7 cellular contexts compared by ENCODE assay signal in the genomic region with DNA sequence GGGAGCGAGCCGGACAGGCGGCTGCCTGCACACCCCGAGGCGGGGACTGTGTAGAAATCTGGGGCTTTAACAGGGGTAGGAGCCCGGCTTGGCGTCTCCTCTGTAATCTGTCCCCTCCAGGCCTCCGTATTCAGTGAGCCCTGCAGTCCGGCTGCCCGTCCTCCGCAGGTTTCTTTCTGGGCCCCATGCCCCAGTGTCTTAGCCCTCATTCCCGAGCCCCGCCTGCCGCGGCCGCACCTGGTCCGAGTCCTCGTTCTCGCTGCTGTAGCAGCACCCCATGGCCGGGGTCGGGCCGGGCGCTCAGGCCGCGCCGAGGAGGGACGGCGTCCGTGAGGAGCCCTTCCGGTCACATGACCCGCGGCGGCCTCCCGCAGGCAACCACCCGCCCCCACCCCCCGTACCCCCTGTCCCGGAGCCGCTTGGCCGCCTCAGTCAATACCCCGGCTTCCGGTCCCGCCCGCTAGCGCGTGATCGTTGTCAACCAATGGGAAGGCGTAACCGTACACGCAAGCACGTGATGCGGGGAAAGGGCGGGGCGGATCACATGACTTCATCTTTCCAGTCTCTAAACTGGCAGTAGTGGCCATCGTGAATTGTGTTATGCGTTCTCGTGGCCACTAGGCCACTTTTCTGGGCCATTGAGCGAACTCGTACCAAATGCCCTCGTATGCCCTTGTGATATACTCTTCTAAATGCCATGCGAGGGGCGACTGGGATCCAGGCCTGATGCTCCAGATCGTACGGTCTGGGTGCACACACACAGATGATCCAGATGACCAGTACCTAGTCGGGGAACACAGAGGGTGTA. TPM values are rescaled to one million over a fixed set of nuclear protein-coding genes. Genes with fewer than 3 reads are reported as not detected.
DNase-seq lines count a peak whose midpoint lies in the region; ATAC-seq and TF ChIP-seq lines count a peak whose summit lies in the region.

TSS of gene LAMTOR1 (minus strand) at position 352 of the 808 bp plus-strand sequence. CDS start at position 279, 73 bp downstream.

- no peaks in the 10 kb centered on the region for H3K27me3 ChIP-seq in hepatocyte

- H3K27ac ChIP-seq in hepatocyte = peak within 1 kb of the TSS; percentile 97

- peak; percentile 28 for TF ChIP-seq CTCF in hepatocyte (IDR thresholded peaks at IDR 0.05; ENCODE audit: poor library complexity)

- no peaks in the 10 kb centered on the region for H3K9me3 ChIP-seq in hepatocyte (ENCODE audit: low read depth)

- no peaks in the 10 kb centered on the region for H4K20me1 ChIP-seq in hepatocyte (ENCODE audit: insufficient read depth, poor library complexity, severe bottlenecking)

- peak; percentile 89 for ATAC-seq in GM18502 (IDR thresholded peaks at IDR 0.05; ENCODE audit: poor library complexity, unreplicated experiment)
- peak; percentile 91 for ATAC-seq in HG02981 (IDR thresholded peaks at IDR 0.05; ENCODE audit: unreplicated experiment)

- H3K4me1 ChIP-seq in hepatocyte (ENCODE audit: insufficient read depth) = peaks cover 22% of the 10 kb centered on the region

- WGBS in hepatocyte (ENCODE audit: low lambda C conversion rate, missing lambda C conversion rate) = 6% methylated on average over 41 of the region's 64 CpGs

- H3K79me2 ChIP-seq in hepatocyte = peaks cover 37% of the 10 kb centered on the region

- H3K36me3 ChIP-seq in hepatocyte (replicated peaks; ENCODE audit: insufficient read depth, low read depth) = no peaks in the 10 kb centered on the region

- H3K9me2 ChIP-seq in hepatocyte (replicated peaks; ENCODE audit: insufficient read depth) = no peaks in the 10 kb centered on the region

- H3K4me3 ChIP-seq in hepatocyte = peak within 1 kb of the TSS; percentile 81

- DNase-seq in NCI-H2081 (lab: John Stamatoyannopoulos, UW) (peak; percentile 98 to 99), T1000 (lab: John Stamatoyannopoulos, UW) (peak; percentile 97), astrocyte of the hippocampus (ENCODE audit: low read depth, low spot score) (peak; percentile 99), hepatocyte (ENCODE audit: low spot score) (peak; percentile 100), retina (peak; percentile 96)

- peak within 1 kb of the TSS; percentile 88 for H3K4me2 ChIP-seq in hepatocyte

- peak within 1 kb of the TSS; percentile 62 for H2AFZ ChIP-seq in hepatocyte

RNA-seq across cellular contexts. Expression of gene LAMTOR1, which starts in this region (rescaled TPM):
- 109 and 147 TPM in 2 replicates for total RNA-seq in hepatocyte
- 164 and 181 TPM in 2 replicates for polyA plus RNA-seq in hepatocyte

Comparison
In these comparisons a context has a peak if more than half of its experiments do, and no peak if none do; other contexts are left out.
1. Peak in every context shown above with its lines: DNase-seq, ATAC-seq, H3K4me3 ChIP-seq and H3K27ac ChIP-seq.